ENCODE assay signal across 29 cellular contexts in the genomic region with DNA sequence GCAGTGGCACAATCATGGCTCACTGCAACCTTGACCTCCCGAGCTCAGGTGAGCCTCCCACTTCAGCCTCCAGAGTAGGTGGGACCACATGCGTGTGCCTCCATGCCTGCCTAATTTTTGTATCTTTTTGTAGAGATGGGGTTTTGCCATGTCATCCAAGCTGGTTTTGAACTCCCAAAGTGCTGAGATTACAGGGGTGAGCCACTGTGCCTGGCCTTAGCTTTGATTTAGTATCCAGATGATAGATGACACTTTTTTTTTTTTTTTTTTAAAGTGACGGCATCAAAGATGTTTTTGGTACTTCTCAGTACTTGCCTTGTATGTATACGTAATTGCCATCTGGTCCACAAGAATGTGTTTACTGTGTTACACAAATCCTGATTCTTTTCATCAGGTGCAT. TPM values are rescaled to one million over a fixed set of nuclear protein-coding genes. Genes with fewer than 3 reads are reported as not detected.
A peak's percentile ranks its signal among the peaks of the same experiment; 100 is the strongest.
DNase-seq lines count a peak whose midpoint lies in the region; ATAC-seq, FAIRE-seq and TF ChIP-seq lines count a peak whose summit lies in the region.
"Had no signal": no experiment of that assay in that cellular context is flagged by ENCODE, and none has a peak within 500 bp of the region (broad histone marks: within the 10 kb centered on the region; RNA-seq: fewer than 3 reads in every experiment).

No MANE protein-coding gene starts in this region.

- H3K27me3 Mint-ChIP-seq in stimulated activated naive CD8-positive, alpha-beta T cell treated with anti-CD3 and anti-CD28 coated beads, Interleukin-15, amount 100 ng/mL, for 72 hours: no peaks in the 10 kb centered on the region
- H3K27me3 Mint-ChIP-seq: CD4-positive, alpha-beta memory T cell; CD4-positive, CD25-positive, alpha-beta regulatory T cell; CD8-positive, alpha-beta memory T cell had no signal

- peaks cover 56% of the 10 kb centered on the region for H3K36me3 ChIP-seq in K562 (ENCODE audit: control insufficient read depth, insufficient read depth, low read length)
- peaks cover 35% of the 10 kb centered on the region for H3K36me3 ChIP-seq in PC-3 (ENCODE audit: low read depth, low read length)

- CTCF ChIA-PET in K562 (lab: Yijun Ruan, JAX; ENCODE audit: low intra/inter-chr PET ratio) (no interaction called here), PC-3 (lab: Charles Lee) (no interaction called here)

- TF ChIP-seq EP300 in K562 (IDR thresholded peaks at IDR 0.05; ENCODE audit: low read length): no peak

- no peaks in the 10 kb centered on the region for H3K9me2 ChIP-seq in PC-3 (replicated peaks; ENCODE audit: low read length)

- no peaks in the 10 kb centered on the region for H3K4me1 Mint-ChIP-seq in stimulated activated naive CD8-positive, alpha-beta T cell treated with anti-CD3 and anti-CD28 coated beads, Interleukin-15, amount 100 ng/mL, for 72 hours
- H3K4me1 Mint-ChIP-seq: CD14-positive monocyte; CD4-positive, alpha-beta memory T cell; CD8-positive, alpha-beta memory T cell had no signal

- H3F3A ChIP-seq in PC-3 (ENCODE audit: low read length, unreplicated experiment): no peaks in the 10 kb centered on the region

- no peak for DNase-seq in stimulated activated naive CD8-positive, alpha-beta T cell treated with anti-CD3 and anti-CD28 coated beads, Interleukin-15, amount 100 ng/mL, for 72 hours
- no peak for DNase-seq in stimulated activated naive CD8-positive, alpha-beta T cell treated with anti-CD3 and anti-CD28 coated beads, Interleukin-15, Interleukin-2, amounts not matched to agents 100 U/mL and 50 U/mL, for 24 hours
- no peak for DNase-seq in K562 (ENCODE audit: extremely low read depth in 1 of 4, low spot score in 3 of 4)
- DNase-seq in PC-3: no peak
- no peak for DNase-seq in LoVo (ENCODE audit: low spot score)
- DNase-seq: 8988T; ACHN; BE2C; C1 segment of cervical spinal cord; CD4-positive, alpha-beta memory T cell; CD4-positive, CD25-positive, alpha-beta regulatory T cell; CD8-positive, alpha-beta memory T cell; COR-L47; DMS 273 treated with DMSO at 0.1 percent for 48 hours; DMS153; DMS53; DMS79; DND-41; EL; GDM1 had no signal

- 92% methylated on average over 4 of the region's 4 CpGs for WGBS in K562 (ENCODE audit: insufficient coverage, low coverage, missing lambda C conversion rate)

- no peaks in the 10 kb centered on the region for H3K4me1 ChIP-seq in K562 (replicated peaks in 1 of 2; ENCODE audit: control insufficient read depth in 2 of 2, insufficient read depth in 2 of 2, low read length in 2 of 2)
- no peaks in the 10 kb centered on the region for H3K4me1 ChIP-seq in PC-3 (ENCODE audit: insufficient read depth, low read length)
- H3K4me1 ChIP-seq: BE2C, BLaER1 had no signal

- H3K79me2 ChIP-seq in K562 (ENCODE audit: control insufficient read depth, insufficient read depth, low read length) (no peaks in the 10 kb centered on the region), PC-3 (ENCODE audit: low read length) (no peaks in the 10 kb centered on the region)

- H3K4me2 ChIP-seq in K562 (ENCODE audit: insufficient read depth, low read length) (no peak overlapping the region), PC-3 (ENCODE audit: low read length) (no peak overlapping the region)
- H3K4me2 ChIP-seq: BLaER1 had no signal

- H3K4me3 Mint-ChIP-seq in stimulated activated naive CD8-positive, alpha-beta T cell treated with anti-CD3 and anti-CD28 coated beads, Interleukin-15, amount 100 ng/mL, for 72 hours: no peak overlapping the region
- H3K4me3 Mint-ChIP-seq: CD14-positive monocyte; CD4-positive, alpha-beta memory T cell; CD4-positive, CD25-positive, alpha-beta regulatory T cell; CD8-positive, alpha-beta memory T cell had no signal

- FAIRE-seq in K562 (lab: Jason Lieb, UNC): no peak
- FAIRE-seq: A204.1, GM12878, GM12892, GM18507 had no signal

- no peak for TF ChIP-seq POLR2A in K562 (conservative IDR thresholded peaks at IDR 0.05)

- H3K9ac ChIP-seq in K562 (ENCODE audit: insufficient read depth in 1 of 2, low read depth in 2 of 2, low read length in 2 of 2) (no peak overlapping the region), PC-3 (ENCODE audit: low read length) (no peak overlapping the region)
- H3K9ac ChIP-seq: BLaER1 had no signal

- no peak for TF ChIP-seq RAD21 in K562 (CRISPR knock-in tag; conservative IDR thresholded peaks at IDR 0.05 in 1 of 2, IDR thresholded peaks at IDR 0.05 in 1 of 2)

- POLR2A ChIA-PET in K562 (lab: Yijun Ruan, JAX): no interaction called here
- POLR2A ChIA-PET in PC-3 (lab: Charles Lee; ENCODE audit: unreplicated experiment): interaction anchor here (0.7 kb wide), 1 partner anchor 25 kb away, joined by 10 read pairs; no protein-coding TSS in a partner anchor

- no peaks in the 10 kb centered on the region for H3K9me3 ChIP-seq in K562 (replicated peaks; ENCODE audit: control insufficient read depth, insufficient read depth, low read depth, low read length)
- H3K9me3 ChIP-seq in PC-3 (ENCODE audit: low read length): no peaks in the 10 kb centered on the region
- H3K9me3 ChIP-seq: BE2C, BLaER1 had no signal

- H2AFZ ChIP-seq in K562 (ENCODE audit: low read depth, low read length): no peak overlapping the region
- no peak overlapping the region for H2AFZ ChIP-seq in PC-3 (ENCODE audit: low read length)

- ATAC-seq in stimulated activated naive CD8-positive, alpha-beta T cell treated with anti-CD3 and anti-CD28 coated beads, Interleukin-15, amount 100 ng/mL, for 72 hours: no peak
- no peak for ATAC-seq in stimulated activated naive CD8-positive, alpha-beta T cell treated with anti-CD3 and anti-CD28 coated beads, Interleukin-15, Interleukin-2, amounts not matched to agents 100 U/mL and 50 U/mL, for 24 hours
- ATAC-seq in K562 (no peak), PC-3 (no peak)
- ATAC-seq: GM12878 had no signal

- no peaks in the 10 kb centered on the region for H3K27me3 ChIP-seq in K562 (ENCODE audit: control insufficient read depth in 2 of 2, insufficient read depth in 2 of 2, low read length in 2 of 2)
- H3K27me3 ChIP-seq in PC-3 (ENCODE audit: low read length): no peaks in the 10 kb centered on the region
- H3K27me3 ChIP-seq: BE2C, BLaER1 had no signal

- peak overlapping the region; percentile 42 to 61 for H3K27ac Mint-ChIP-seq in stimulated activated naive CD8-positive, alpha-beta T cell treated with anti-CD3 and anti-CD28 coated beads, Interleukin-15, amount 100 ng/mL, for 72 hours
- H3K27ac Mint-ChIP-seq: CD14-positive monocyte had no signal

- intact Hi-C loops in K562 (cut with micrococcal nuclease): no loop called here
- intact Hi-C loops in PC-3 (cut with micrococcal nuclease): no loop called here

- in situ Hi-C loops in K562 (cut with MboI): no loop called here

- H3K27ac ChIP-seq in K562 (ENCODE audit: extremely low read depth, low read depth, low read length): no peak overlapping the region
- no peak overlapping the region for H3K27ac ChIP-seq in PC-3 (ENCODE audit: low read length)
- H3K27ac ChIP-seq: BLaER1 had no signal

- BruUV-seq in K562 (replicated peaks; lab: Mats Ljungman, UMichigan) (no TSS peak), PC-3 (replicated peaks; lab: Mats Ljungman, UMichigan) (no TSS peak)

- TF ChIP-seq CTCF in K562 (IDR thresholded peaks at IDR 0.05 in 2 of 3, conservative IDR thresholded peaks at IDR 0.05 in 1 of 3; ENCODE audit: insufficient read depth in 2 of 3, low read depth in 1 of 3, low read length in 3 of 3) (no peak), PC-3 (conservative IDR thresholded peaks at IDR 0.05; ENCODE audit: low read depth, low read length) (no peak)

- H3K4me3 ChIP-seq in K562 (no peak overlapping the region), PC-3 (ENCODE audit: low read length) (no peak overlapping the region)
- H3K4me3 ChIP-seq: BLaER1, GM12878 had no signal

- no peaks in the 10 kb centered on the region for H4K20me1 ChIP-seq in K562 (replicated peaks; ENCODE audit: control insufficient read depth, insufficient read depth, low read length)
- H4K20me1 ChIP-seq in PC-3 (ENCODE audit: low read length): no peaks in the 10 kb centered on the region
- H4K20me1 ChIP-seq: BLaER1 had no signal

- no peaks in the 10 kb centered on the region for H3K9me1 ChIP-seq in K562 (ENCODE audit: control insufficient read depth, insufficient read depth, low read length)

- no peaks in the 10 kb centered on the region for H3K9me3 Mint-ChIP-seq in stimulated activated naive CD8-positive, alpha-beta T cell treated with anti-CD3 and anti-CD28 coated beads, Interleukin-15, amount 100 ng/mL, for 72 hours
- H3K9me3 Mint-ChIP-seq: CD4-positive, alpha-beta memory T cell; CD4-positive, CD25-positive, alpha-beta regulatory T cell; CD8-positive, alpha-beta memory T cell had no signal

RNA-seq across cellular contexts. Expression of gene LDHAL6A, which starts 23.4 kb away (rescaled TPM):
- total RNA-seq in K562 (2011; cell fraction: chromatin; rRNA removed; ENCODE audit: low replicate concordance): not detected in 2 replicates
- not detected in 2 replicates for total RNA-seq in K562 (2011; cell fraction: nucleolus; rRNA removed)
- total RNA-seq in K562 (2011; cell fraction: nucleoplasm; rRNA removed): not detected in 2 replicates
- total RNA-seq in K562 (2014; rRNA removed) (not detected in 2 replicates), K562 (2014; rRNA removed; fragmentation: Illumina TruSeq; extraction: Trizol) (not detected in 2 replicates), K562 (2015; rRNA removed; fragmentation: Illumina TruSeq; extraction: Trizol) (not detected in 2 replicates), K562 (2021) (not detected in 2 replicates), PC-3 (2014; rRNA removed) (not detected in 2 replicates)
- polyA plus RNA-seq in K562 (2011; rRNA removed) (0.04 TPM in 1 of 2 replicates, not detected in the other), K562 (2014; fragmentation: Illumina TruSeq; extraction: Trizol) (not detected in 2 replicates), K562 (2014; fragmentation: Nextera tagmentation; extraction: Ambion mirVana) (not detected), K562 (2014; rRNA removed) (not detected in 2 replicates)
- not detected in 2 replicates for polyA plus RNA-seq in K562 (2011; cell fraction: cytosol; rRNA removed)
- polyA plus RNA-seq in K562 (2011; cell fraction: nucleus; rRNA removed): not detected in 2 replicates
- not detected in 2 replicates for polyA plus RNA-seq in K562 (2012)
- not detected in 2 replicates for polyA minus RNA-seq in K562 (2011; rRNA and poly(A)+ RNA removed)
- not detected in 2 replicates for polyA minus RNA-seq in K562 (2011; cell fraction: cytosol; rRNA and poly(A)+ RNA removed)
- polyA minus RNA-seq in K562 (2011; cell fraction: nucleus; rRNA and poly(A)+ RNA removed): not detected in 2 replicates
- total RNA-seq: A673; CD4-positive, CD25-positive, alpha-beta regulatory T cell; CD8-positive, alpha-beta memory T cell; G401; GM12878 had no signal
- polyA plus RNA-seq: AG04450; CD14-positive monocyte; CD4-positive, alpha-beta memory T cell; CD8-positive, alpha-beta memory T cell had no signal

RNA-seq across cellular contexts. Expression of gene TSG101, which starts 47.7 kb away (rescaled TPM):
- 26.5 and 34.7 TPM in 2 replicates for total RNA-seq in K562 (2011; cell fraction: chromatin; rRNA removed; ENCODE audit: low replicate concordance)
- 17.3 and 20.5 TPM in 2 replicates for total RNA-seq in K562 (2011; cell fraction: nucleolus; rRNA removed)
- total RNA-seq in K562 (2011; cell fraction: nucleoplasm; rRNA removed): 22.3 and 32.9 TPM in 2 replicates
- total RNA-seq in K562 (2014; rRNA removed) (60.0 and 78.1 TPM in 2 replicates), K562 (2014; rRNA removed; fragmentation: Illumina TruSeq; extraction: Trizol) (51.8 and 53.1 TPM in 2 replicates), K562 (2015; rRNA removed; fragmentation: Illumina TruSeq; extraction: Trizol) (67.8 and 71.0 TPM in 2 replicates), K562 (2021) (43.5 and 46.7 TPM in 2 replicates), PC-3 (2014; rRNA removed) (42.2 and 46.9 TPM in 2 replicates)
- polyA plus RNA-seq in K562 (2011; rRNA removed) (124 and 141 TPM in 2 replicates), K562 (2014; fragmentation: Illumina TruSeq; extraction: Trizol) (138 and 169 TPM in 2 replicates), K562 (2014; fragmentation: Nextera tagmentation; extraction: Ambion mirVana) (10 to 100 TPM; 24.6 to 30.0 TPM), K562 (2014; rRNA removed) (71.5 and 79.6 TPM in 2 replicates)
- 204 and 229 TPM in 2 replicates for polyA plus RNA-seq in K562 (2011; cell fraction: cytosol; rRNA removed)
- 54.0 and 64.0 TPM in 2 replicates for polyA plus RNA-seq in K562 (2011; cell fraction: nucleus; rRNA removed)
- polyA plus RNA-seq in K562 (2012): 47.6 and 122 TPM in 2 replicates
- 73.2 and 73.6 TPM in 2 replicates for polyA minus RNA-seq in K562 (2011; rRNA and poly(A)+ RNA removed)
- polyA minus RNA-seq in K562 (2011; cell fraction: cytosol; rRNA and poly(A)+ RNA removed): 57.9 and 64.6 TPM in 2 replicates
- polyA minus RNA-seq in K562 (2011; cell fraction: nucleus; rRNA and poly(A)+ RNA removed): 10.6 and 21.5 TPM in 2 replicates
